ENCODE assay signal across 8 cellular contexts in the genomic region with DNA sequence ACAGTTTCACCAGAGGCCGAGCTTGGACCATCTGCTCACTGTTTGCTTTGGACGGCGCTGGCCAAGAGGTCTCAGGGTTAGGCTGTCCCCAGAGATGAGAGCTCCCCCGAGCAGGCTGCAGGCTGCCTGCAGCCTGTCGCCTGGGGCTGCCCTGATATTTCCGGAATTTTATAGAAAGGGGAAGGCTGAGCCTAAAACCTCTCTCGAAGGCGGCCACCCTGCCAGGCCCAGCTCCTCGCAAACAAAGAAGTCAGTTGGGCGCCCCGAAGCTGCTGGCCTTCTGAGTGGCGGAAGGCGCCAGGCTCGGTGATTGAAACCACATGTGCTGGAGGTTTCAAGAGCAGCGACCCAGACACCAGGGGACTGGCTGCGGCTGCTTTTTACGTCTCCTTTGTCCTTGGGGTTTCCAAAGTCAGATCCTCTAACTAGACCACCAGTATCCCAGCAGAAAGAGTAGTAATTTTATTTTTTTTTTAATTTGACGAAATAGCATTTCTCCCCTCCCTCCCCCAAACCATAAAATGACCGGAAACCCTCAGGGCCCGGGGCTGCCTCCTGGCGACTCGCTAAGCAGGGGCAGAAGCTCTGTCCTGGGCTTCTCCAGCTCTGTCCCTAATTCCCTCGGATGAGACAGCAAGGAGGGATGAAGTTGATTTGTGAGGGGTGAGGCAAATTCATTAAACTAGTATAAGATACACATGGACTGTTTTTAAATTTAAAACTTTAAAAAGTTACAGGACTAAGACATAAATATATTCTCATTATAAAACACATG. TPM values are rescaled to one million over a fixed set of nuclear protein-coding genes. Genes with fewer than 3 reads are reported as not detected.
DNase-seq lines count a peak whose midpoint lies in the region; ATAC-seq, FAIRE-seq and TF ChIP-seq lines count a peak whose summit lies in the region.

No MANE protein-coding gene starts in this region.

- no peaks in the 10 kb centered on the region for H3K36me3 Mint-ChIP-seq in stimulated activated memory B cell treated with anti-CD40 and anti-IgM and Interleukin-4, amounts not matched to agents 10 μg/mL and 1 μg/mL and 100 μg/mL, for 72 hours

- ATAC-seq in stimulated activated memory B cell treated with anti-CD40 and anti-IgM and Interleukin-4, amounts not matched to agents 10 μg/mL and 1 μg/mL and 100 μg/mL, for 72 hours: no peak

- H3K36me3 ChIP-seq in ascending aorta: no peaks in the 10 kb centered on the region

- peak overlapping the region; percentile 29 to 56 for H3K4me3 ChIP-seq in ascending aorta

- H3K9me3 ChIP-seq in ascending aorta: no peaks in the 10 kb centered on the region

- H3K27ac Mint-ChIP-seq in stimulated activated memory B cell treated with anti-CD40 and anti-IgM and Interleukin-4, amounts not matched to agents 10 μg/mL and 1 μg/mL and 100 μg/mL, for 72 hours: no peak overlapping the region

- H3K4me1 Mint-ChIP-seq in stimulated activated memory B cell treated with anti-CD40 and anti-IgM and Interleukin-4, amounts not matched to agents 10 μg/mL and 1 μg/mL and 100 μg/mL, for 72 hours: peaks cover 7% of the 10 kb centered on the region

- no peaks in the 10 kb centered on the region for H3K27me3 ChIP-seq in ascending aorta

- DNase-seq in GM20000 (ENCODE audit: low spot score): peak; percentile 19
- DNase-seq in ascending aorta (ENCODE audit: low spot score in 2 of 2): peak; percentile 42 to 94
- DNase-seq in iPS-NIHi11 (ENCODE audit: low spot score): peak; percentile 41
- DNase-seq in HTR-8/SVneo (ENCODE audit: insufficient read length, low spot score): no peak
- DNase-seq in activated naive CD4-positive, alpha-beta T cell (lab: John Stamatoyannopoulos, UW): no peak
- no peak for DNase-seq in NCI-H1694 treated with DMSO at 0.1 percent for 48 hours (lab: John Stamatoyannopoulos, UW)
- DNase-seq in GF-D8 (lab: John Stamatoyannopoulos, UW): no peak

- FAIRE-seq in HTR-8/SVneo (lab: Jason Lieb, UNC): no peak

- H3K4me1 ChIP-seq in ascending aorta: peaks cover 3 to 40% of the 10 kb centered on the region in 2 donors

- no peaks in the 10 kb centered on the region for H3K27me3 Mint-ChIP-seq in stimulated activated memory B cell treated with anti-CD40 and anti-IgM and Interleukin-4, amounts not matched to agents 10 μg/mL and 1 μg/mL and 100 μg/mL, for 72 hours

- peak overlapping the region in 1 of 2 donors; percentile 87 for H3K27ac ChIP-seq in ascending aorta

- intact Hi-C loops in ascending aorta (cut with DNase I): loop anchor here (2.0 to 10.0 kb wide), 3 partner anchors 19 to 943 kb away; no protein-coding TSS in a partner anchor

- H3K9me3 Mint-ChIP-seq in stimulated activated memory B cell treated with anti-CD40 and anti-IgM and Interleukin-4, amounts not matched to agents 10 μg/mL and 1 μg/mL and 100 μg/mL, for 72 hours: no peaks in the 10 kb centered on the region

- TF ChIP-seq CTCF in GM20000 (IDR thresholded peaks at IDR 0.05; ENCODE audit: extremely low read depth, missing control alignments) (no peak), ascending aorta (IDR thresholded peaks at IDR 0.05) (peak in 1 of 3 experiments; percentile 16)

- H3K4me3 Mint-ChIP-seq in stimulated activated memory B cell treated with anti-CD40 and anti-IgM and Interleukin-4, amounts not matched to agents 10 μg/mL and 1 μg/mL and 100 μg/mL, for 72 hours: peak overlapping the region; percentile 28

RNA-seq across cellular contexts. Expression of gene CLMP, which starts 57.4 kb away (rescaled TPM):
- 70.6 TPM for total RNA-seq in ascending aorta

Comparison
In these comparisons a context has a peak if more than half of its experiments do, and no peak if none do; other contexts are left out.
1. DNase-seq: peak in GM20000 (single experiment), ascending aorta (2 of 2) and iPS-NIHi11 (single experiment); none in HTR-8/SVneo (single experiment), activated naive CD4-positive, alpha-beta T cell (0 of 4), NCI-H1694 treated with DMSO at 0.1 percent for 48 hours (single experiment) and GF-D8 (single experiment).